21 cellular contexts compared by ENCODE assay signal in genomic region chr21:35602811-35603210, GRCh38.
DNase-seq lines count a peak whose midpoint lies in the region; ATAC-seq, FAIRE-seq and TF ChIP-seq lines count a peak whose summit lies in the region.
"Had no signal": no experiment of that assay in that cellular context is flagged by ENCODE, and none has a peak within 500 bp of the region (broad histone marks: within the 10 kb centered on the region; RNA-seq: fewer than 3 reads in every experiment).

No MANE protein-coding gene starts in this region.

- no peak overlapping the region for H2BK15ac ChIP-seq in IMR-90 (ENCODE audit: low read depth, low read length)

- no peaks in the 10 kb centered on the region for H3K9me1 ChIP-seq in IMR-90 (ENCODE audit: insufficient read depth, low read length)

- no peaks in the 10 kb centered on the region for H4K20me1 ChIP-seq in IMR-90 (ENCODE audit: insufficient read depth, low read length)

- BruUV-seq in IMR-90 (replicated peaks; lab: Mats Ljungman, UMichigan) = no TSS peak

- POLR2A ChIA-PET in IMR-90 (lab: Charles Lee; ENCODE audit: unreplicated experiment) = no interaction called here
- POLR2A ChIA-PET in activated CD4-positive, alpha-beta memory T cell treated with anti-CD3 and anti-CD28 coated beads for 36 hours (lab: Charles Lee) = no interaction called here

- in situ Hi-C loops in IMR-90 (cut with MboI; ENCODE audit: low sequenced_read_pairs) = no loop called here

- no peak for FAIRE-seq in HTR-8/SVneo (lab: Jason Lieb, UNC)
- FAIRE-seq: GM12892 had no signal

- H3K56ac ChIP-seq in IMR-90 (ENCODE audit: extremely low read depth, insufficient read depth, low read length) = no peak overlapping the region

- H3K9me3 ChIP-seq in IMR-90 (ENCODE audit: control insufficient read depth, insufficient read depth, low read length) = no peaks in the 10 kb centered on the region
- H3K9me3 ChIP-seq: MG63 had no signal

- H3K4me3 Mint-ChIP-seq in natural killer cell treated with Interleukin-12 subunit alpha and Interleukin-12 subunit beta and Interleukin-15 and Interleukin-18, amount 100 ng/mL, for 72 hours = no peak overlapping the region
- H3K4me3 Mint-ChIP-seq in natural killer cell = no peak overlapping the region
- no peak overlapping the region for H3K4me3 Mint-ChIP-seq in stimulated activated naive B cell treated with anti-CD40 and anti-IgM and Interleukin-4, amounts not matched to agents 10 μg/mL and 1 μg/mL and 100 μg/mL, for 72 hours
- no peak overlapping the region for H3K4me3 Mint-ChIP-seq in activated CD4-positive, alpha-beta memory T cell treated with anti-CD3 and anti-CD28 coated beads for 36 hours
- H3K4me3 Mint-ChIP-seq: CD4-positive, alpha-beta T cell; T-cell; T-helper 2 cell treated with Interferon-gamma antibody and Interleukin-4, amounts not matched to agents 5 μg/mL and 100 μg/mL, for 36 hours had no signal

- no peak overlapping the region for H2BK20ac ChIP-seq in IMR-90 (ENCODE audit: low read depth, low read length)

- H3K4me1 ChIP-seq in IMR-90 (ENCODE audit: control insufficient read depth, insufficient read depth, low read length) = peaks cover 2% of the 10 kb centered on the region; the same call in 1 of the 2 replicates

- no peak overlapping the region for H4K8ac ChIP-seq in IMR-90 (ENCODE audit: low read depth in 2 of 2, low read length in 2 of 2)

- no peaks in the 10 kb centered on the region for H3K9me3 Mint-ChIP-seq in natural killer cell treated with Interleukin-12 subunit alpha and Interleukin-12 subunit beta and Interleukin-15 and Interleukin-18, amount 100 ng/mL, for 72 hours
- H3K9me3 Mint-ChIP-seq in natural killer cell = no peaks in the 10 kb centered on the region
- H3K9me3 Mint-ChIP-seq in stimulated activated naive B cell treated with anti-CD40 and anti-IgM and Interleukin-4, amounts not matched to agents 10 μg/mL and 1 μg/mL and 100 μg/mL, for 72 hours = peaks cover 3 to 4% of the 10 kb centered on the region in 2 donors
- peaks cover 3% of the 10 kb centered on the region for H3K9me3 Mint-ChIP-seq in activated CD4-positive, alpha-beta memory T cell treated with anti-CD3 and anti-CD28 coated beads for 36 hours
- H3K9me3 Mint-ChIP-seq: CD4-positive, alpha-beta T cell had no signal

- peaks cover 12 to 19% of the 10 kb centered on the region in 2 donors for H3K27me3 Mint-ChIP-seq in natural killer cell treated with Interleukin-12 subunit alpha and Interleukin-12 subunit beta and Interleukin-15 and Interleukin-18, amount 100 ng/mL, for 72 hours
- peaks cover 8 to 18% of the 10 kb centered on the region in 2 donors for H3K27me3 Mint-ChIP-seq in natural killer cell (ENCODE audit: low read depth in 2 of 2)
- H3K27me3 Mint-ChIP-seq in stimulated activated naive B cell treated with anti-CD40 and anti-IgM and Interleukin-4, amounts not matched to agents 10 μg/mL and 1 μg/mL and 100 μg/mL, for 72 hours = peaks cover 0 to 4% of the 10 kb centered on the region in 2 donors
- H3K27me3 Mint-ChIP-seq in activated CD4-positive, alpha-beta memory T cell treated with anti-CD3 and anti-CD28 coated beads for 36 hours = peaks cover 17% of the 10 kb centered on the region
- H3K27me3 Mint-ChIP-seq: CD4-positive, alpha-beta T cell had no signal

- H2AK9ac ChIP-seq in IMR-90 (replicated peaks; ENCODE audit: low read depth, low read length, poor library complexity) = no peak overlapping the region

- no peak overlapping the region for H4K91ac ChIP-seq in IMR-90 (ENCODE audit: insufficient read depth, low read depth, low read length)

- CTCF ChIA-PET in IMR-90 (lab: Yijun Ruan, JAX) = no interaction called here
- CTCF ChIA-PET in activated CD4-positive, alpha-beta memory T cell treated with anti-CD3 and anti-CD28 coated beads for 36 hours (lab: Charles Lee) = no interaction called here

- no peak overlapping the region for H4K5ac ChIP-seq in IMR-90 (ENCODE audit: low read depth, low read length)

- no peak for DNase-seq in natural killer cell treated with Interleukin-12 subunit alpha and Interleukin-12 subunit beta and Interleukin-15 and Interleukin-18, amount 100 ng/mL, for 72 hours (ENCODE audit: low spot score)
- DNase-seq in natural killer cell (no peak), IMR-90 (no peak), NOMO-1 treated with DMSO at 0.1 percent for 48 hours (lab: John Stamatoyannopoulos, UW; ENCODE audit: unreplicated experiment) (peak; percentile 20), HTR-8/SVneo (ENCODE audit: insufficient read length, low spot score) (no peak), dedifferentiated amniotic fluid mesenchymal stem cell (ENCODE audit: extremely low spot score) (no peak)
- no peak for DNase-seq in stimulated activated naive B cell treated with anti-CD40 and anti-IgM and Interleukin-4, amounts not matched to agents 10 μg/mL and 1 μg/mL and 100 μg/mL, for 72 hours
- no peak for DNase-seq in activated CD4-positive, alpha-beta memory T cell treated with anti-CD3 and anti-CD28 coated beads for 36 hours
- DNase-seq: CD4-positive, alpha-beta T cell; DMS 273 treated with DMSO at 0.1 percent for 48 hours; DMS79 treated with DMSO at 0.1 percent for 48 hours; MG63; NCI-H1105 treated with DMSO at 0.1 percent for 48 hours; NCI-H1694 treated with DMSO at 0.1 percent for 48 hours; NCI-H510A; PC-3; T-cell had no signal

- H3K36me3 ChIP-seq in IMR-90 (ENCODE audit: control insufficient read depth, insufficient read depth, low read length) = no peaks in the 10 kb centered on the region
- H3K36me3 ChIP-seq: MG63, SJCRH30 had no signal

- H3K27me3 ChIP-seq in IMR-90 (ENCODE audit: control insufficient read depth, insufficient read depth, low read length) = no peaks in the 10 kb centered on the region
- H3K27me3 ChIP-seq: MG63, SJCRH30 had no signal

- no peak overlapping the region for H3K23ac ChIP-seq in IMR-90 (ENCODE audit: low read depth, low read length)

- intact Hi-C loops in natural killer cell (cut with micrococcal nuclease) = no loop called here
- intact Hi-C loops in IMR-90 (cut with micrococcal nuclease) = no loop called here
- intact Hi-C loops in activated CD4-positive, alpha-beta memory T cell treated with anti-CD3 and anti-CD28 coated beads for 36 hours (cut with micrococcal nuclease) = no loop called here

- H3K4me3 ChIP-seq in IMR-90 (ENCODE audit: insufficient read depth, low read depth, low read length) = no peak overlapping the region
- H3K4me3 ChIP-seq: MG63, SJCRH30 had no signal

- dilution Hi-C loops in IMR-90 (cut with HindIII; ENCODE audit: low sequenced_read_pairs, unreplicated experiment) = no loop called here

- H2BK5ac ChIP-seq in IMR-90 (ENCODE audit: low read depth, low read length, poor library complexity, severe bottlenecking) = no peak overlapping the region

- no peak overlapping the region for H2AFZ ChIP-seq in IMR-90 (replicated peaks; ENCODE audit: low read length, poor library complexity)

- TF ChIP-seq CTCF in natural killer cell (IDR thresholded peaks at IDR 0.05) (no peak), IMR-90 (conservative IDR thresholded peaks at IDR 0.05; ENCODE audit: low read depth, low read length) (no peak)

- H2BK120ac ChIP-seq in IMR-90 (ENCODE audit: low read depth, low read length) = no peak overlapping the region

- peak; percentile 13 to 51 for ATAC-seq in natural killer cell treated with Interleukin-12 subunit alpha and Interleukin-12 subunit beta and Interleukin-15 and Interleukin-18, amount 100 ng/mL, for 72 hours
- no peak for ATAC-seq in natural killer cell
- no peak for ATAC-seq in IMR-90 (ENCODE audit: low read depth)
- ATAC-seq in stimulated activated naive B cell treated with anti-CD40 and anti-IgM and Interleukin-4, amounts not matched to agents 10 μg/mL and 1 μg/mL and 100 μg/mL, for 72 hours (replicated peaks) = no peak
- ATAC-seq: PC-3, T-cell had no signal

- peak overlapping the region; percentile 4; the same call in 1 of the 2 replicates for H2AK5ac ChIP-seq in IMR-90 (ENCODE audit: low read depth, low read length)

- no peak overlapping the region for H3K27ac ChIP-seq in IMR-90 (ENCODE audit: insufficient read depth, low read length)
- H3K27ac ChIP-seq: RWPE1, SJCRH30 had no signal

- TF ChIP-seq RAD21 in IMR-90 (IDR thresholded peaks at IDR 0.05; ENCODE audit: low read length) = no peak

- no peak overlapping the region for H3K9ac ChIP-seq in IMR-90 (ENCODE audit: low read depth, low read length)

- H3K4me1 Mint-ChIP-seq in natural killer cell treated with Interleukin-12 subunit alpha and Interleukin-12 subunit beta and Interleukin-15 and Interleukin-18, amount 100 ng/mL, for 72 hours (ENCODE audit: low read depth in 2 of 2) = no peaks in the 10 kb centered on the region
- H3K4me1 Mint-ChIP-seq in natural killer cell = no peaks in the 10 kb centered on the region
- peaks cover 3 to 5% of the 10 kb centered on the region in 2 donors for H3K4me1 Mint-ChIP-seq in stimulated activated naive B cell treated with anti-CD40 and anti-IgM and Interleukin-4, amounts not matched to agents 10 μg/mL and 1 μg/mL and 100 μg/mL, for 72 hours
- H3K4me1 Mint-ChIP-seq in activated CD4-positive, alpha-beta memory T cell treated with anti-CD3 and anti-CD28 coated beads for 36 hours (ENCODE audit: low read depth) = no peaks in the 10 kb centered on the region
- H3K4me1 Mint-ChIP-seq: T-cell had no signal

- WGBS in IMR-90 (ENCODE audit: extremely low coverage in 2 of 2, insufficient read length in 1 of 2), 2 experiments = no CpG with 5 or more reads among the region's 5 CpGs

- no peaks in the 10 kb centered on the region for H3K79me1 ChIP-seq in IMR-90 (ENCODE audit: low read depth in 1 of 2, low read length in 2 of 2)

- no peaks in the 10 kb centered on the region for H3K36me3 Mint-ChIP-seq in natural killer cell treated with Interleukin-12 subunit alpha and Interleukin-12 subunit beta and Interleukin-15 and Interleukin-18, amount 100 ng/mL, for 72 hours
- H3K36me3 Mint-ChIP-seq in natural killer cell = no peaks in the 10 kb centered on the region
- no peaks in the 10 kb centered on the region for H3K36me3 Mint-ChIP-seq in stimulated activated naive B cell treated with anti-CD40 and anti-IgM and Interleukin-4, amounts not matched to agents 10 μg/mL and 1 μg/mL and 100 μg/mL, for 72 hours
- H3K36me3 Mint-ChIP-seq in activated CD4-positive, alpha-beta memory T cell treated with anti-CD3 and anti-CD28 coated beads for 36 hours = no peaks in the 10 kb centered on the region
- H3K36me3 Mint-ChIP-seq: T-cell had no signal

- TF ChIP-seq POLR2A in IMR-90 (IDR thresholded peaks at IDR 0.05; ENCODE audit: low read depth, low read length) = no peak

- no peak overlapping the region for H3K14ac ChIP-seq in IMR-90 (replicated peaks; ENCODE audit: low read depth, low read length)

- H3K18ac ChIP-seq in IMR-90 (ENCODE audit: low read depth, low read length) = no peak overlapping the region

- no peak overlapping the region for H3K4me2 ChIP-seq in IMR-90 (ENCODE audit: low read depth, low read length)

- no peak overlapping the region for H3K4ac ChIP-seq in IMR-90 (ENCODE audit: low read depth, low read length)

- H3K27ac Mint-ChIP-seq in natural killer cell treated with Interleukin-12 subunit alpha and Interleukin-12 subunit beta and Interleukin-15 and Interleukin-18, amount 100 ng/mL, for 72 hours = no peak overlapping the region
- no peak overlapping the region for H3K27ac Mint-ChIP-seq in natural killer cell
- H3K27ac Mint-ChIP-seq in stimulated activated naive B cell treated with anti-CD40 and anti-IgM and Interleukin-4, amounts not matched to agents 10 μg/mL and 1 μg/mL and 100 μg/mL, for 72 hours = peak overlapping the region; percentile 51
- H3K27ac Mint-ChIP-seq in activated CD4-positive, alpha-beta memory T cell treated with anti-CD3 and anti-CD28 coated beads for 36 hours = no peak overlapping the region
- H3K27ac Mint-ChIP-seq: CD4-positive, alpha-beta T cell; T-cell; T-helper 2 cell treated with Interferon-gamma antibody and Interleukin-4, amounts not matched to agents 5 μg/mL and 100 μg/mL, for 36 hours had no signal

Comparison
In these comparisons a context has a peak if more than half of its experiments do, and no peak if none do; other contexts are left out.
1. ATAC-seq: peak in natural killer cell treated with Interleukin-12 subunit alpha and Interleukin-12 subunit beta and Interleukin-15 and Interleukin-18, amount 100 ng/mL, for 72 hours (2 of 2); none in natural killer cell (0 of 3), IMR-90 (single experiment) and stimulated activated naive B cell treated with anti-CD40 and anti-IgM and Interleukin-4, amounts not matched to agents 10 μg/mL and 1 μg/mL and 100 μg/mL, for 72 hours (0 of 2).